ENCODE assay signal across 9 cellular contexts in genomic region chr17:48579738-48580543, GRCh38. TPM values are rescaled to one million over a fixed set of nuclear protein-coding genes. Genes with fewer than 3 reads are reported as not detected.
DNase-seq lines count a peak whose midpoint lies in the region; TF ChIP-seq lines count a peak whose summit lies in the region.
"Had no signal": no experiment of that assay in that cellular context is flagged by ENCODE, and none has a peak within 500 bp of the region (broad histone marks: within the 10 kb centered on the region; RNA-seq: fewer than 3 reads in every experiment).

No MANE protein-coding gene starts in this region.

- WGBS in neuronal stem cell (ENCODE audit: extremely low coverage in 2 of 2, insufficient read length in 2 of 2, insufficient replicate concordance in 1 of 2), 2 donors = no CpG with 5 or more reads among the region's 27 CpGs

- peaks cover 82% of the 10 kb centered on the region for H3K27me3 Mint-ChIP-seq in activated T-cell treated with anti-CD3 and anti-CD28 coated beads, Interleukin-2, amount 50 U/mL, for 24 hours
- peaks cover 52% of the 10 kb centered on the region for H3K27me3 Mint-ChIP-seq in activated T-helper 2 cell treated with anti-CD3 and anti-CD28 coated beads, Interferon-gamma antibody, Interleukin-2, Interleukin-4, amounts not matched to agents 10 μg/mL and 5 μg/mL and 100 μg/mL, durations not matched to agents 14 hours and 24 hours and 36 hours (ENCODE audit: low read depth)

- H3K9ac ChIP-seq in subcutaneous abdominal adipose tissue (ENCODE audit: low read length in 5 of 5) (peak overlapping the region in 4 of 5 donors; percentile 71 to 88 (median 80)), neuronal stem cell (ENCODE audit: low read depth, low read length, poor library complexity) (no peak overlapping the region)

- H2AK5ac ChIP-seq in neuronal stem cell (ENCODE audit: low read depth, low read length) = no peak overlapping the region

- H3K4me3 Mint-ChIP-seq in activated T-cell treated with anti-CD3 and anti-CD28 coated beads, Interleukin-2, amount 50 U/mL, for 24 hours = peak overlapping the region; percentile 11
- H3K4me3 Mint-ChIP-seq in activated T-helper 2 cell treated with anti-CD3 and anti-CD28 coated beads, Interferon-gamma antibody, Interleukin-2, Interleukin-4, amounts not matched to agents 10 μg/mL and 5 μg/mL and 100 μg/mL, durations not matched to agents 14 hours and 24 hours and 36 hours (ENCODE audit: low read depth) = peak overlapping the region; percentile 56

- H3K18ac ChIP-seq in neuronal stem cell (ENCODE audit: low read length) = no peak overlapping the region

- H3K36me3 ChIP-seq in kidney epithelial cell (ENCODE audit: control insufficient read depth, insufficient read depth, low read length) = peaks cover 3% of the 10 kb centered on the region
- H3K36me3 ChIP-seq in subcutaneous abdominal adipose tissue (ENCODE audit: control insufficient read depth in 5 of 5, insufficient read depth in 5 of 5, low read length in 5 of 5) = peaks cover 0 to 2% (median 0%) of the 10 kb centered on the region in 5 donors
- no peaks in the 10 kb centered on the region for H3K36me3 ChIP-seq in neuronal stem cell (replicated peaks in 1 of 2; ENCODE audit: control insufficient read depth in 2 of 2, insufficient read depth in 2 of 2, low read length in 2 of 2)
- H3K36me3 ChIP-seq: heart right ventricle had no signal

- no peaks in the 10 kb centered on the region for H3K27me3 ChIP-seq in kidney epithelial cell (ENCODE audit: control insufficient read depth, insufficient read depth, low read length)
- peaks cover 0 to 2% (median 0%) of the 10 kb centered on the region in 5 donors for H3K27me3 ChIP-seq in subcutaneous abdominal adipose tissue (ENCODE audit: control insufficient read depth in 5 of 5, insufficient read depth in 4 of 5, low read length in 5 of 5)
- H3K27me3 ChIP-seq in neuronal stem cell (ENCODE audit: control insufficient read depth in 3 of 3, insufficient read depth in 3 of 3, low read depth in 1 of 3, low read length in 3 of 3) = peaks cover 74 to 99% (median 97%) of the 10 kb centered on the region in 3 experiments

- intact Hi-C loops in activated T-helper 2 cell treated with anti-CD3 and anti-CD28 coated beads, Interferon-gamma antibody, Interleukin-2, Interleukin-4, amounts not matched to agents 10 μg/mL and 5 μg/mL and 100 μg/mL, durations not matched to agents 14 hours and 24 hours and 36 hours (cut with micrococcal nuclease) = loop anchor here (2.0 kb wide), 1 partner anchor 33 kb away; no protein-coding TSS in a partner anchor

- TF ChIP-seq CTCF in kidney epithelial cell (IDR thresholded peaks at IDR 0.05; ENCODE audit: insufficient read depth, low read length, poor library complexity, severe bottlenecking) = no peak

- H4K91ac ChIP-seq in neuronal stem cell (ENCODE audit: low read depth, low read length, poor library complexity) = no peak overlapping the region

- H3K79me1 ChIP-seq in neuronal stem cell (ENCODE audit: low read depth, low read length) = peaks cover 1% of the 10 kb centered on the region

- DNase-seq in activated T-cell treated with anti-CD3 and anti-CD28 coated beads, Interleukin-2, amount 50 U/mL, for 24 hours = no peak
- DNase-seq in activated T-cell treated with anti-CD3 and anti-CD28 coated beads for 4 hours (no peak), kidney epithelial cell (ENCODE audit: low read depth) (no peak), NCI-H82 treated with DMSO at 0.1 percent for 48 hours (lab: John Stamatoyannopoulos, UW; ENCODE audit: unreplicated experiment) (no peak), neuronal stem cell (ENCODE audit: low spot score) (no peak)
- DNase-seq in activated T-helper 2 cell treated with anti-CD3 and anti-CD28 coated beads, Interferon-gamma antibody, Interleukin-2, Interleukin-4, amounts not matched to agents 10 μg/mL and 5 μg/mL and 100 μg/mL, durations not matched to agents 14 hours and 24 hours and 36 hours (ENCODE audit: low spot score) = no peak
- no peak for DNase-seq in activated effector memory CD4-positive, alpha-beta T cell treated with anti-CD3 and anti-CD28 coated beads, Interleukin-2, amount 50 U/mL, for 16 hours
- DNase-seq: heart right ventricle had no signal

- H3K9me3 Mint-ChIP-seq in activated T-cell treated with anti-CD3 and anti-CD28 coated beads, Interleukin-2, amount 50 U/mL, for 24 hours = no peaks in the 10 kb centered on the region
- H3K9me3 Mint-ChIP-seq in activated T-helper 2 cell treated with anti-CD3 and anti-CD28 coated beads, Interferon-gamma antibody, Interleukin-2, Interleukin-4, amounts not matched to agents 10 μg/mL and 5 μg/mL and 100 μg/mL, durations not matched to agents 14 hours and 24 hours and 36 hours = no peaks in the 10 kb centered on the region

- no peak overlapping the region for H4K8ac ChIP-seq in neuronal stem cell (ENCODE audit: low read depth, low read length)

- no peak overlapping the region for H3K4me2 ChIP-seq in neuronal stem cell (ENCODE audit: insufficient read depth, low read length, poor library complexity, severe bottlenecking)

- no peak overlapping the region for H2BK120ac ChIP-seq in neuronal stem cell (ENCODE audit: low read depth, low read length)

- no peaks in the 10 kb centered on the region for H3K9me3 ChIP-seq in subcutaneous abdominal adipose tissue (ENCODE audit: control insufficient read depth in 5 of 5, low read length in 5 of 5)
- H3K9me3 ChIP-seq in neuronal stem cell (replicated peaks in 1 of 2; ENCODE audit: control insufficient read depth in 2 of 2, insufficient read depth in 1 of 2, low read depth in 1 of 2, low read length in 2 of 2) = peaks cover 0 to 4% of the 10 kb centered on the region in 2 donors
- H3K9me3 ChIP-seq: heart right ventricle had no signal

- no peak overlapping the region for H3K14ac ChIP-seq in neuronal stem cell (ENCODE audit: low read length)

- H2BK12ac ChIP-seq in neuronal stem cell (ENCODE audit: low read length) = no peak overlapping the region

- no peak overlapping the region for H2AFZ ChIP-seq in neuronal stem cell (ENCODE audit: low read length)

- no peak overlapping the region for H3K4ac ChIP-seq in neuronal stem cell (ENCODE audit: low read length)

- no peak overlapping the region for H2BK5ac ChIP-seq in neuronal stem cell (ENCODE audit: low read length)

- H3K27ac Mint-ChIP-seq in activated T-cell treated with anti-CD3 and anti-CD28 coated beads, Interleukin-2, amount 50 U/mL, for 24 hours = no peak overlapping the region
- no peak overlapping the region for H3K27ac Mint-ChIP-seq in activated T-helper 2 cell treated with anti-CD3 and anti-CD28 coated beads, Interferon-gamma antibody, Interleukin-2, Interleukin-4, amounts not matched to agents 10 μg/mL and 5 μg/mL and 100 μg/mL, durations not matched to agents 14 hours and 24 hours and 36 hours

- no peaks in the 10 kb centered on the region for H3K36me3 Mint-ChIP-seq in activated T-cell treated with anti-CD3 and anti-CD28 coated beads, Interleukin-2, amount 50 U/mL, for 24 hours (ENCODE audit: low read depth)
- peaks cover 2% of the 10 kb centered on the region for H3K36me3 Mint-ChIP-seq in activated T-helper 2 cell treated with anti-CD3 and anti-CD28 coated beads, Interferon-gamma antibody, Interleukin-2, Interleukin-4, amounts not matched to agents 10 μg/mL and 5 μg/mL and 100 μg/mL, durations not matched to agents 14 hours and 24 hours and 36 hours (ENCODE audit: low read depth)

- H3K4me1 ChIP-seq in subcutaneous abdominal adipose tissue (ENCODE audit: control insufficient read depth in 5 of 5, insufficient read depth in 5 of 5, low read length in 5 of 5) = peaks cover 13 to 89% (median 78%) of the 10 kb centered on the region in 5 donors
- H3K4me1 ChIP-seq in neuronal stem cell (ENCODE audit: control insufficient read depth in 2 of 2, insufficient read depth in 1 of 2, low read depth in 1 of 2, low read length in 2 of 2) = no peaks in the 10 kb centered on the region

- peak overlapping the region; percentile 93 for H3K27ac ChIP-seq in subcutaneous abdominal adipose tissue (ENCODE audit: low read depth, low read length)
- H3K27ac ChIP-seq in neuronal stem cell (replicated peaks; ENCODE audit: low read length) = no peak overlapping the region

- H2BK15ac ChIP-seq in neuronal stem cell (ENCODE audit: low read length) = no peak overlapping the region

- H3K4me1 Mint-ChIP-seq in activated T-cell treated with anti-CD3 and anti-CD28 coated beads, Interleukin-2, amount 50 U/mL, for 24 hours (ENCODE audit: low read depth) = peaks cover 52% of the 10 kb centered on the region
- peaks cover 40% of the 10 kb centered on the region for H3K4me1 Mint-ChIP-seq in activated T-helper 2 cell treated with anti-CD3 and anti-CD28 coated beads, Interferon-gamma antibody, Interleukin-2, Interleukin-4, amounts not matched to agents 10 μg/mL and 5 μg/mL and 100 μg/mL, durations not matched to agents 14 hours and 24 hours and 36 hours (ENCODE audit: low read depth)

- peak overlapping the region; percentile 68 for H3K4me3 ChIP-seq in kidney epithelial cell (ENCODE audit: low read depth, low read length)
- peak overlapping the region in 3 of 5 donors; percentile 66 to 83 (median 75) for H3K4me3 ChIP-seq in subcutaneous abdominal adipose tissue (ENCODE audit: low read depth in 1 of 5, low read length in 5 of 5)
- H3K4me3 ChIP-seq in neuronal stem cell (ENCODE audit: low read length in 2 of 2) = no peak overlapping the region

- H3K23ac ChIP-seq in neuronal stem cell (ENCODE audit: low read depth, low read length, poor library complexity) = no peak overlapping the region

RNA-seq across cellular contexts. Expression of gene HOXB4, which starts 1.8 kb away (rescaled TPM):
- total RNA-seq in activated T-helper 2 cell treated with anti-CD3 and anti-CD28 coated beads, Interferon-gamma antibody, Interleukin-2, Interleukin-4, amounts not matched to agents 10 μg/mL and 5 μg/mL and 100 μg/mL, durations not matched to agents 14 hours and 24 hours and 36 hours = 3.0 and 3.3 TPM in 2 replicates
- total RNA-seq in kidney epithelial cell = 3.6 and 4.4 TPM in 2 replicates
- not detected for polyA plus RNA-seq in neuronal stem cell (2013, experiment 1 of 2)
- polyA plus RNA-seq in neuronal stem cell (2013, experiment 2 of 2) = not detected

RNA-seq across cellular contexts. Expression of gene HOXB3, which starts 10.1 kb away (rescaled TPM):
- total RNA-seq in activated T-helper 2 cell treated with anti-CD3 and anti-CD28 coated beads, Interferon-gamma antibody, Interleukin-2, Interleukin-4, amounts not matched to agents 10 μg/mL and 5 μg/mL and 100 μg/mL, durations not matched to agents 14 hours and 24 hours and 36 hours = 3.8 and 4.6 TPM in 2 replicates
- total RNA-seq in kidney epithelial cell = 24.0 and 31.1 TPM in 2 replicates
- polyA plus RNA-seq in neuronal stem cell (2013, experiment 1 of 2) = not detected
- polyA plus RNA-seq in neuronal stem cell (2013, experiment 2 of 2) = not detected

RNA-seq across cellular contexts. Expression of gene HOXB5, which starts 13.6 kb away (rescaled TPM):
- total RNA-seq in activated T-helper 2 cell treated with anti-CD3 and anti-CD28 coated beads, Interferon-gamma antibody, Interleukin-2, Interleukin-4, amounts not matched to agents 10 μg/mL and 5 μg/mL and 100 μg/mL, durations not matched to agents 14 hours and 24 hours and 36 hours = not detected in 2 replicates
- total RNA-seq in kidney epithelial cell = 3.6 and 3.8 TPM in 2 replicates
- polyA plus RNA-seq in neuronal stem cell (2013, experiment 1 of 2) = not detected
- polyA plus RNA-seq in neuronal stem cell (2013, experiment 2 of 2) = not detected

RNA-seq across cellular contexts. Expression of gene HOXB6, which starts 24.8 kb away (rescaled TPM):
- 0.52 and 0.62 TPM in 2 replicates for total RNA-seq in activated T-helper 2 cell treated with anti-CD3 and anti-CD28 coated beads, Interferon-gamma antibody, Interleukin-2, Interleukin-4, amounts not matched to agents 10 μg/mL and 5 μg/mL and 100 μg/mL, durations not matched to agents 14 hours and 24 hours and 36 hours
- 29.8 and 30.7 TPM in 2 replicates for total RNA-seq in kidney epithelial cell
- polyA plus RNA-seq in neuronal stem cell (2013, experiment 1 of 2) = not detected
- not detected for polyA plus RNA-seq in neuronal stem cell (2013, experiment 2 of 2)

RNA-seq across cellular contexts. Expression of gene HOXB7, which starts 30.9 kb away (rescaled TPM):
- 0.39 and 0.64 TPM in 2 replicates for total RNA-seq in activated T-helper 2 cell treated with anti-CD3 and anti-CD28 coated beads, Interferon-gamma antibody, Interleukin-2, Interleukin-4, amounts not matched to agents 10 μg/mL and 5 μg/mL and 100 μg/mL, durations not matched to agents 14 hours and 24 hours and 36 hours
- 26.3 and 27.2 TPM in 2 replicates for total RNA-seq in kidney epithelial cell
- polyA plus RNA-seq in neuronal stem cell (2013, experiment 1 of 2) = not detected
- polyA plus RNA-seq in neuronal stem cell (2013, experiment 2 of 2) = not detected

Comparison
In these comparisons a context has a peak if more than half of its experiments do, and no peak if none do; other contexts are left out.
1. H3K4me3 ChIP-seq: peak in kidney epithelial cell (single experiment) and subcutaneous abdominal adipose tissue (3 of 5); none in neuronal stem cell (0 of 2).